13 cellular contexts compared by ENCODE assay signal in genomic region chr5:146283344-146283761, GRCh38. TPM values are rescaled to one million over a fixed set of nuclear protein-coding genes. Genes with fewer than 3 reads are reported as not detected.
DNase-seq lines count a peak whose midpoint lies in the region; ATAC-seq and TF ChIP-seq lines count a peak whose summit lies in the region.
"Had no signal": no experiment of that assay in that cellular context is flagged by ENCODE, and none has a peak within 500 bp of the region (broad histone marks: within the 10 kb centered on the region; RNA-seq: fewer than 3 reads in every experiment).

No MANE protein-coding gene starts in this region.

- DNase-seq in DMS53 (lab: John Stamatoyannopoulos, UW) (peak; percentile 10), DMS53 treated with DMSO at 0.1 percent for 48 hours (lab: John Stamatoyannopoulos, UW; ENCODE audit: unreplicated experiment) (no peak), RWPE2 (ENCODE audit: low spot score) (peak; percentile 85), fibroblast of the aortic adventitia (ENCODE audit: low read depth) (peak; percentile 78), vagina (ENCODE audit: extremely low spot score in 2 of 2) (no peak)
- no peak for DNase-seq in stimulated activated naive CD4-positive, alpha-beta T cell (lab: John Stamatoyannopoulos, UW)
- DNase-seq: activated naive CD4-positive, alpha-beta T cell treated with anti-CD3 and anti-CD28 coated beads, Interleukin-2, amount 10 ng/mL, durations not matched to agents 7 days and 5 days; NCI-H1105; stimulated activated CD4-positive, alpha-beta T cell treated with anti-CD3 and anti-CD28 coated beads, Interleukin-2, amount 100 ng/mL, for 48 hours; upper lobe of left lung had no signal

- no peaks in the 10 kb centered on the region for H3K9me3 ChIP-seq in RWPE2 (ENCODE audit: severe bottlenecking)
- H3K9me3 ChIP-seq in skeletal muscle satellite cell (replicated peaks; ENCODE audit: low read length): no peaks in the 10 kb centered on the region
- H3K9me3 ChIP-seq in vagina: no peaks in the 10 kb centered on the region
- H3K9me3 ChIP-seq: upper lobe of left lung had no signal

- TF ChIP-seq POLR2A in vagina (IDR thresholded peaks at IDR 0.05): no peak

- H3K27me3 ChIP-seq in RWPE2 (ENCODE audit: insufficient read depth, poor library complexity, severe bottlenecking): no peaks in the 10 kb centered on the region
- no peaks in the 10 kb centered on the region for H3K27me3 ChIP-seq in skeletal muscle satellite cell (ENCODE audit: control insufficient read depth, insufficient read depth, low read length)
- H3K27me3 ChIP-seq in vagina: no peaks in the 10 kb centered on the region
- H3K27me3 ChIP-seq: upper lobe of left lung had no signal

- no peak for TF ChIP-seq CTCF in RWPE2 (IDR thresholded peaks at IDR 0.05; ENCODE audit: poor library complexity, severe bottlenecking)
- TF ChIP-seq CTCF in fibroblast of the aortic adventitia (IDR thresholded peaks at IDR 0.05; ENCODE audit: insufficient read depth, low read length): no peak
- no peak for TF ChIP-seq CTCF in vagina (IDR thresholded peaks at IDR 0.05)

- H3K4me1 ChIP-seq in RWPE2 (ENCODE audit: insufficient read depth, poor library complexity, severe bottlenecking) (peaks cover 27% of the 10 kb centered on the region), skeletal muscle satellite cell (ENCODE audit: control insufficient read depth, insufficient read depth, low read length) (peaks cover 17% of the 10 kb centered on the region), vagina (no peaks in the 10 kb centered on the region)
- H3K4me1 ChIP-seq: upper lobe of left lung had no signal

- H3K27ac ChIP-seq in RWPE2 (ENCODE audit: poor library complexity, severe bottlenecking) (peak overlapping the region; percentile 95), vagina (no peak overlapping the region)
- H3K27ac ChIP-seq: 22Rv1, upper lobe of left lung had no signal

- ATAC-seq in RWPE2 (ENCODE audit: low read depth) (peak; percentile 92), HG03097 (IDR thresholded peaks at IDR 0.05; ENCODE audit: low FRiP score, unreplicated experiment) (no peak)

- H3K4me3 ChIP-seq in RWPE2 (ENCODE audit: severe bottlenecking) (no peak overlapping the region), fibroblast of the aortic adventitia (ENCODE audit: low read depth, low read length) (no peak overlapping the region), skeletal muscle satellite cell (ENCODE audit: low read length) (no peak overlapping the region), vagina (no peak overlapping the region)
- H3K4me3 ChIP-seq: upper lobe of left lung had no signal

- H3K36me3 ChIP-seq in RWPE2 (ENCODE audit: low read depth) (peaks cover 78% of the 10 kb centered on the region), skeletal muscle satellite cell (ENCODE audit: insufficient read depth, low read length) (peaks cover 12% of the 10 kb centered on the region), vagina (peaks cover 0 to 23% of the 10 kb centered on the region in 2 donors)

- intact Hi-C loops in vagina (cut with DNase I): no loop called here

- H3K4me2 ChIP-seq in skeletal muscle satellite cell (ENCODE audit: low read length): peak overlapping the region; percentile 49

- peak overlapping the region; percentile 19 for H3K9ac ChIP-seq in skeletal muscle satellite cell (ENCODE audit: low read depth, low read length)

RNA-seq across cellular contexts. Expression of gene POU4F3, which starts 55.3 kb away (rescaled TPM):
- total RNA-seq in fibroblast of the aortic adventitia (ENCODE audit: low replicate concordance) (0.09 TPM in 1 of 2 replicates, not detected in the other), vagina (not detected)
- not detected in 2 replicates for total RNA-seq in skeletal muscle satellite cell (2012; rRNA removed)

Comparison
In these comparisons a context has a peak if more than half of its experiments do, and no peak if none do; other contexts are left out.
1. DNase-seq: peak in DMS53 (single experiment), RWPE2 (single experiment) and fibroblast of the aortic adventitia (single experiment); none in DMS53 treated with DMSO at 0.1 percent for 48 hours (single experiment), stimulated activated naive CD4-positive, alpha-beta T cell (0 of 6) and vagina (0 of 2).